ENCODE assay signal across 23 cellular contexts in genomic region chr3:161401389-161401788, GRCh38. TPM values are rescaled to one million over a fixed set of nuclear protein-coding genes. Genes with fewer than 3 reads are reported as not detected.
DNase-seq lines count a peak whose midpoint lies in the region; ATAC-seq and TF ChIP-seq lines count a peak whose summit lies in the region.
"Had no signal": no experiment of that assay in that cellular context is flagged by ENCODE, and none has a peak within 500 bp of the region (broad histone marks: within the 10 kb centered on the region; RNA-seq: fewer than 3 reads in every experiment).

No MANE protein-coding gene starts in this region.

- intact Hi-C loops in activated CD8-positive, alpha-beta T cell treated with anti-CD3 and anti-CD28 coated beads for 36 hours (cut with micrococcal nuclease): loop anchor here (10.0 kb wide), 1 partner anchor 447 kb away; no protein-coding TSS in a partner anchor
- intact Hi-C loops in aorta (cut with DNase I): no loop called here

- 96 to 98% methylated on average over 2 of the region's 2 CpGs for WGBS in aorta, 2 donors

- H3K9me3 ChIP-seq in BE2C (no peaks in the 10 kb centered on the region), SK-N-MC (ENCODE audit: low read depth, low read length) (no peaks in the 10 kb centered on the region), aorta (ENCODE audit: control insufficient read depth, low read length) (no peaks in the 10 kb centered on the region)
- H3K9me3 ChIP-seq: Caco-2 had no signal

- H3K4me3 ChIP-seq in BE2C (ENCODE audit: low read depth, low read length) (no peak overlapping the region), SK-N-MC (no peak overlapping the region), fibroblast of mammary gland (ENCODE audit: control insufficient read depth, low read depth, low read length) (no peak overlapping the region), aorta (ENCODE audit: low read length in 2 of 2) (no peak overlapping the region)
- H3K4me3 ChIP-seq: GM12878, GM23248, PC-9 had no signal

- H3K9ac ChIP-seq in SK-N-MC (ENCODE audit: insufficient read length): no peak overlapping the region
- H3K9ac ChIP-seq: GM23248 had no signal

- H3K36me3 Mint-ChIP-seq in activated CD8-positive, alpha-beta T cell treated with anti-CD3 and anti-CD28 coated beads for 36 hours (ENCODE audit: low read depth): peaks cover 4% of the 10 kb centered on the region
- H3K36me3 Mint-ChIP-seq: CD4-positive, CD25-positive, alpha-beta regulatory T cell had no signal

- TF ChIP-seq CTCF in BE2C (IDR thresholded peaks at IDR 0.05; ENCODE audit: low read depth, low read length) (no peak), fibroblast of mammary gland (conservative IDR thresholded peaks at IDR 0.05; ENCODE audit: control insufficient read depth, insufficient read depth, low read depth, low read length) (no peak)
- TF ChIP-seq CTCF in activated CD8-positive, alpha-beta T cell treated with anti-CD3 and anti-CD28 coated beads for 36 hours (IDR thresholded peaks at IDR 0.05): no peak

- no peak for ATAC-seq in activated CD8-positive, alpha-beta T cell treated with anti-CD3 and anti-CD28 coated beads for 36 hours
- no peak for ATAC-seq in HG02759 (IDR thresholded peaks at IDR 0.05; ENCODE audit: unreplicated experiment)
- ATAC-seq in aorta (ENCODE audit: low FRiP score): no peak
- ATAC-seq: GM12878 had no signal

- H3K27me3 ChIP-seq in BE2C (no peaks in the 10 kb centered on the region), aorta (ENCODE audit: control insufficient read depth in 1 of 2, insufficient read depth in 2 of 2, low read length in 1 of 2) (no peaks in the 10 kb centered on the region)

- H3K27ac ChIP-seq in SK-N-MC (no peak overlapping the region), aorta (ENCODE audit: low read depth in 1 of 2, low read length in 2 of 2) (no peak overlapping the region)
- H3K27ac ChIP-seq: GM23248, PC-9 had no signal

- CTCF ChIA-PET in activated CD8-positive, alpha-beta T cell treated with anti-CD3 and anti-CD28 coated beads for 36 hours (lab: Charles Lee): interaction anchor here (1.3 to 1.6 kb wide), 2 partner anchors 15 to 127 kb away, joined by 3 to 4 read pairs; no protein-coding TSS in a partner anchor

- POLR2A ChIA-PET in activated CD8-positive, alpha-beta T cell treated with anti-CD3 and anti-CD28 coated beads for 36 hours (lab: Charles Lee): interaction anchor here (1.4 kb wide), 1 partner anchor 11 kb away, joined by 3 read pairs; no protein-coding TSS in a partner anchor

- no peak overlapping the region for H3K27ac Mint-ChIP-seq in activated CD8-positive, alpha-beta T cell treated with anti-CD3 and anti-CD28 coated beads for 36 hours
- H3K27ac Mint-ChIP-seq: CD4-positive, CD25-positive, alpha-beta regulatory T cell had no signal

- H3K36me3 ChIP-seq in BE2C (no peaks in the 10 kb centered on the region), SK-N-MC (ENCODE audit: insufficient read depth, low read length) (no peaks in the 10 kb centered on the region), aorta (ENCODE audit: control insufficient read depth in 1 of 2, insufficient read depth in 2 of 2, low read length in 1 of 2) (no peaks in the 10 kb centered on the region)

- H3K4me1 ChIP-seq in BE2C (peaks cover 13% of the 10 kb centered on the region), aorta (ENCODE audit: control insufficient read depth in 1 of 2, insufficient read depth in 2 of 2, low read length in 2 of 2) (no peaks in the 10 kb centered on the region)

- H3K27me3 Mint-ChIP-seq in activated CD8-positive, alpha-beta T cell treated with anti-CD3 and anti-CD28 coated beads for 36 hours: peaks cover 31% of the 10 kb centered on the region

- H3K4me3 Mint-ChIP-seq in activated CD8-positive, alpha-beta T cell treated with anti-CD3 and anti-CD28 coated beads for 36 hours: no peak overlapping the region
- H3K4me3 Mint-ChIP-seq: CD4-positive, CD25-positive, alpha-beta regulatory T cell had no signal

- DNase-seq in BE2C (peak; percentile 30), EL (peak; percentile 46), SK-N-MC (ENCODE audit: low read depth, low spot score) (peak; percentile 75), fibroblast of mammary gland (ENCODE audit: low read depth) (peak; percentile 47), aorta (no peak)
- DNase-seq in activated CD8-positive, alpha-beta T cell treated with anti-CD3 and anti-CD28 coated beads for 36 hours: no peak
- DNase-seq: AML-193; Caco-2; CD4-positive, CD25-positive, alpha-beta regulatory T cell; DMS153; GM23248; HCEC 1CT; KBM-7; NCI-H1417 treated with DMSO at 0.1 percent for 48 hours; NCI-H2029; NCI-H2171 treated with DMSO at 0.1 percent for 48 hours; NCI-H748 treated with DMSO at 0.1 percent for 48 hours; PC-9 had no signal

- H3K9me3 Mint-ChIP-seq in activated CD8-positive, alpha-beta T cell treated with anti-CD3 and anti-CD28 coated beads for 36 hours: peaks cover 8% of the 10 kb centered on the region

- H3K4me1 Mint-ChIP-seq in activated CD8-positive, alpha-beta T cell treated with anti-CD3 and anti-CD28 coated beads for 36 hours (ENCODE audit: low read depth): peaks cover 14% of the 10 kb centered on the region

RNA-seq across cellular contexts. Expression of gene SPTSSB, which starts 30.1 kb away (rescaled TPM):
- not detected for polyA plus RNA-seq in BE2C (2012; ENCODE audit: insufficient read depth, insufficient read length, low read depth)
- not detected for total RNA-seq in activated CD8-positive, alpha-beta T cell treated with anti-CD3 and anti-CD28 coated beads for 36 hours
- under 1 TPM; 0.16 to 0.39 TPM for total RNA-seq in aorta
- polyA plus RNA-seq in aorta: under 1 TPM in 1 of 2 donors, not detected in 1; 0.18 TPM
- total RNA-seq: A673; CD4-positive, CD25-positive, alpha-beta regulatory T cell; G401; GM23248; NCI-H460 had no signal
- polyA plus RNA-seq: GM23248 had no signal

Comparison
In these comparisons a context has a peak if more than half of its experiments do, and no peak if none do; other contexts are left out.
1. DNase-seq: peak in BE2C (single experiment), EL (single experiment), SK-N-MC (single experiment) and fibroblast of mammary gland (single experiment); none in activated CD8-positive, alpha-beta T cell treated with anti-CD3 and anti-CD28 coated beads for 36 hours (single experiment) and aorta (0 of 2).